Comparison of ENCODE assay signal across 8 cellular contexts in the genomic region with DNA sequence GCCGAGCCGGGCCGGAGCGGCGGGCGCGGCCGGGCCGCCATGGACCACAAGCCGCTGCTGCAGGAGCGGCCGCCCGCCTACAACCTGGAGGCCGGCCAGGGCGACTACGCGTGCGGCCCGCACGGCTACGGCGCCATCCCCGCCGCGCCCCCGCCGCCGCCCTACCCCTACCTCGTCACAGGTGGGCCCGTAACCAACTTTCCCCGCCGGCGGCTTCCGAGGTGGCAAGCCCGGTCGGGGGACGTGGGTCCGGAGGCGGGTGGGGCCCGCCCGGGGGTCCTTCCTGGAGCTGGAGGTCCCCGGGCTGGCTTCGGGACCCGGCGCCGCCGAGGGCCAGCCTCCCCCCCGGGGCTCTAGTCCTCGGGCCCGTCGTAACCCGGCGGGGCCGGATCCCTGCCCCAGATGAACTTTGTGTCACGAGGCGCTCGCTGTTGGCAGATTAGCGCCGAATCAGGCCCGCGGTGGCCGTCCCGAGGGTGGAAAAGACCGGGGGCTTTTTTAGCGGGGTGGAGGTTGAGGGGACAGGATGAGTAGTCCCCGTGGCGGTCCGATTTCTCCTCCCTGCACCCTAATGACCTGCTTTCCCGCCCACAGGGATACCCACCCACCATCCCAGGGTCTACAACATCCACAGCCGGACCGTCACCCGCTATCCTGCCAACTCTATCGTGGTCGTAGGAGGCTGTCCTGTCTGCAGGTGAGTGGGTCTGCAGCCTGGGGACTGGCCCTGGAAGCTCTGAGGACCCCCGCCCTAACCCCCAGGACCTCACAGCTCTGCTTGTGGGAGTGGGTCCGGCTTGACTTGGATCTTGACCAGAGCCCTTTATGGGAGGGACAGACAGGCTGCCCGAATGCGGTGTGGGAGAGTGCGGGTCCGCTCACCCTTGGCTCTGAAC. TPM values are rescaled to one million over a fixed set of nuclear protein-coding genes. Genes with fewer than 3 reads are reported as not detected.
DNase-seq lines count a peak whose midpoint lies in the region; ATAC-seq and TF ChIP-seq lines count a peak whose summit lies in the region.

No MANE protein-coding gene starts in this region.

- peaks cover 22% of the 10 kb centered on the region for H3K4me1 ChIP-seq in KMS-11 (ENCODE audit: low read depth, poor library complexity, severe bottlenecking)
- H3K4me1 ChIP-seq in iPS-18a (ENCODE audit: control insufficient read depth, low read depth, low read length), result peaks cover 9% of the 10 kb centered on the region
- peaks cover 41 to 66% (median 56%) of the 10 kb centered on the region in 6 donors for H3K4me1 ChIP-seq in spleen

- H3K27me3 Mint-ChIP-seq in activated naive CD8-positive, alpha-beta T cell treated with anti-CD3 and anti-CD28 coated beads, Interleukin-2, amount 10 ng/mL, durations not matched to agents 7 days and 5 days, result no peaks in the 10 kb centered on the region

- H3K4me3 Mint-ChIP-seq in activated naive CD8-positive, alpha-beta T cell treated with anti-CD3 and anti-CD28 coated beads, Interleukin-2, amount 10 ng/mL, durations not matched to agents 7 days and 5 days, result peak overlapping the region; percentile 88

- TF ChIP-seq POLR2A in spleen (IDR thresholded peaks at IDR 0.05), result no peak

- no peaks in the 10 kb centered on the region for H4K20me1 ChIP-seq in KMS-11 (ENCODE audit: insufficient read depth)

- peaks cover 13% of the 10 kb centered on the region for H3K4me1 Mint-ChIP-seq in activated naive CD8-positive, alpha-beta T cell treated with anti-CD3 and anti-CD28 coated beads, Interleukin-2, amount 10 ng/mL, durations not matched to agents 7 days and 5 days

- no peaks in the 10 kb centered on the region for H3K9me3 ChIP-seq in iPS-18a (ENCODE audit: control insufficient read depth, low read depth, low read length)
- H3K9me3 ChIP-seq in spleen, result no peaks in the 10 kb centered on the region

- H3K79me2 ChIP-seq in KMS-11 (ENCODE audit: insufficient read depth, low read depth), result peaks cover 13% of the 10 kb centered on the region

- no peaks in the 10 kb centered on the region for H3K9me3 Mint-ChIP-seq in activated naive CD8-positive, alpha-beta T cell treated with anti-CD3 and anti-CD28 coated beads, Interleukin-2, amount 10 ng/mL, durations not matched to agents 7 days and 5 days

- POLR2A ChIA-PET in activated naive CD8-positive, alpha-beta T cell treated with anti-CD3 and anti-CD28 coated beads, Interleukin-2, amount 10 ng/mL, durations not matched to agents 7 days and 5 days (lab: Charles Lee), result interaction anchor here (1.0 kb wide), 2 partner anchors 150 to 597 kb away, joined by 3 read pairs; partner anchors contain the start of gene TRRAP

- H3K4me2 ChIP-seq in KMS-11, result peak overlapping the region; percentile 95

- peak overlapping the region; percentile 79 for H2AFZ ChIP-seq in KMS-11 (ENCODE audit: low read depth)

- no peak for TF ChIP-seq CTCF in GM06990 (IDR thresholded peaks at IDR 0.05; ENCODE audit: insufficient read depth, low read length, poor library complexity, severe bottlenecking)
- no peak for TF ChIP-seq CTCF in KMS-11 (conservative IDR thresholded peaks at IDR 0.05; ENCODE audit: low read depth, low read length)
- no peak for TF ChIP-seq CTCF in spleen (IDR thresholded peaks at IDR 0.05 in 8 of 11, conservative IDR thresholded peaks at IDR 0.05 in 3 of 11)

- H3K27ac Mint-ChIP-seq in activated naive CD8-positive, alpha-beta T cell treated with anti-CD3 and anti-CD28 coated beads, Interleukin-2, amount 10 ng/mL, durations not matched to agents 7 days and 5 days, result peak overlapping the region; percentile 64

- intact Hi-C loops in spleen (cut with DNase I; ENCODE audit: low total_unique reads), result no loop called here

- no peaks in the 10 kb centered on the region for H3K36me3 Mint-ChIP-seq in activated naive CD8-positive, alpha-beta T cell treated with anti-CD3 and anti-CD28 coated beads, Interleukin-2, amount 10 ng/mL, durations not matched to agents 7 days and 5 days

- H3K9ac ChIP-seq in KMS-11, result peak overlapping the region; percentile 79
- peak overlapping the region; percentile 71 for H3K9ac ChIP-seq in iPS-18a (ENCODE audit: low read length)

- peak; percentile 9 for ATAC-seq in GM21526 (IDR thresholded peaks at IDR 0.05; ENCODE audit: low FRiP score, unreplicated experiment)
- ATAC-seq in activated naive CD8-positive, alpha-beta T cell treated with anti-CD3 and anti-CD28 coated beads, Interleukin-2, amount 10 ng/mL, durations not matched to agents 7 days and 5 days (ENCODE audit: low read depth), result peak; percentile 28

- H3K4me3 ChIP-seq in GM06990 (replicated peaks; ENCODE audit: low read depth, low read length), result peak overlapping the region; percentile 74
- H3K4me3 ChIP-seq in KMS-11 (IDR thresholded peaks at IDR 0.05; ENCODE audit: insufficient read depth, low read depth, low read length), result no peak overlapping the region
- peak overlapping the region; percentile 69 for H3K4me3 ChIP-seq in iPS-18a (ENCODE audit: low read length)
- H3K4me3 ChIP-seq in spleen, result peak overlapping the region; percentile 60 to 94 (median 80)

- DNase-seq in GM06990 (ENCODE audit: extremely low read depth, insufficient read length) (no peak), spleen (peak; percentile 95), hippocampal formation (lab: John Stamatoyannopoulos, UW) (no peak), cerebellar nuclear complex (lab: John Stamatoyannopoulos, UW) (no peak)
- DNase-seq in activated naive CD8-positive, alpha-beta T cell treated with anti-CD3 and anti-CD28 coated beads, Interleukin-2, amount 10 ng/mL, durations not matched to agents 7 days and 5 days, result no peak

- H3K27me3 ChIP-seq in GM06990 (replicated peaks; ENCODE audit: control insufficient read depth, insufficient read depth, low read length) (no peaks in the 10 kb centered on the region), KMS-11 (ENCODE audit: insufficient read depth, low read depth) (no peaks in the 10 kb centered on the region), iPS-18a (ENCODE audit: control insufficient read depth, insufficient read depth, low read length) (peaks cover 8% of the 10 kb centered on the region), spleen (replicated peaks in 1 of 7) (no peaks in the 10 kb centered on the region)

- H3K36me3 ChIP-seq in GM06990 (ENCODE audit: control insufficient read depth, insufficient read depth, low read length) (peaks cover 1% of the 10 kb centered on the region), KMS-11 (ENCODE audit: insufficient read depth) (no peaks in the 10 kb centered on the region), iPS-18a (ENCODE audit: control insufficient read depth, low read depth, low read length) (no peaks in the 10 kb centered on the region), spleen (peaks cover 0 to 42% (median 2%) of the 10 kb centered on the region in 6 donors)

- WGBS in spleen, 5 donors, result 0 to 10% (median 9%) methylated on average over 9 to 80 of the region's 80 CpGs

- H3K27ac ChIP-seq in KMS-11 (no peak overlapping the region), iPS-18a (ENCODE audit: low read length) (no peak overlapping the region), spleen (peak overlapping the region; percentile 82 to 98 (median 94))

RNA-seq across cellular contexts. Expression of gene BRI3, which starts 0.5 kb away (rescaled TPM):
- 10 to 100 TPM; 53.6 to 55.3 TPM for total RNA-seq in activated naive CD8-positive, alpha-beta T cell treated with anti-CD3 and anti-CD28 coated beads, Interleukin-2, amount 10 ng/mL, durations not matched to agents 7 days and 5 days
- total RNA-seq in spleen, result 100 to 1,000 TPM in 4 of 7 donors, 10 to 100 TPM in 3; 59.3 to 264 (median 191) TPM
- 100 to 1,000 TPM in 2 of 3 donors, 10 to 100 TPM in 1; 100.0 to 229 (median 164) TPM for polyA plus RNA-seq in spleen

RNA-seq across cellular contexts. Expression of gene TECPR1, which starts 30.0 kb away (rescaled TPM):
- 10 to 100 TPM; 78.9 to 80.2 TPM for total RNA-seq in activated naive CD8-positive, alpha-beta T cell treated with anti-CD3 and anti-CD28 coated beads, Interleukin-2, amount 10 ng/mL, durations not matched to agents 7 days and 5 days
- 10 to 100 TPM; 19.0 to 86.4 (median 46.1) TPM for total RNA-seq in spleen
- polyA plus RNA-seq in spleen, result 10 to 100 TPM in 2 of 3 donors, 1 to 10 TPM in 1; 8.4 to 26.1 (median 14.3) TPM

Comparison
In these comparisons a context has a peak if more than half of its experiments do, and no peak if none do; other contexts are left out.
1. H3K27ac ChIP-seq: peak in spleen (8 of 8); none in KMS-11 (single experiment) and iPS-18a (single experiment).